Comparison of ENCODE assay signal across 9 cellular contexts in genomic region chr6:90083891-90084290, GRCh38.
A peak's percentile ranks its signal among the peaks of the same experiment; 100 is the strongest.
DNase-seq lines count a peak whose midpoint lies in the region; ATAC-seq and TF ChIP-seq lines count a peak whose summit lies in the region.
"Had no signal": no experiment of that assay in that cellular context is flagged by ENCODE, and none has a peak within 500 bp of the region (broad histone marks: within the 10 kb centered on the region; RNA-seq: fewer than 3 reads in every experiment).

No MANE protein-coding gene starts in this region.

- peaks cover 0 to 10% of the 10 kb centered on the region in 2 donors for H3K36me3 ChIP-seq in psoas muscle (ENCODE audit: insufficient read depth in 1 of 2, low read depth in 1 of 2)

- H3K27ac Mint-ChIP-seq in activated CD8-positive, alpha-beta memory T cell treated with anti-CD3 and anti-CD28 coated beads, Interleukin-2, amount 10 ng/mL, durations not matched to agents 7 days and 5 days, result peak overlapping the region; percentile 53
- peak overlapping the region; percentile 11 for H3K27ac Mint-ChIP-seq in activated T-cell treated with anti-CD3 and anti-CD28 coated beads, Interleukin-2, amount 50 U/mL, for 72 hours

- peaks cover 14% of the 10 kb centered on the region for H3K4me1 ChIP-seq in psoas muscle

- no peaks in the 10 kb centered on the region for H3K9me3 ChIP-seq in psoas muscle

- H3K4me3 ChIP-seq in psoas muscle, result no peak overlapping the region

- intact Hi-C loops in psoas muscle (cut with DNase I), result no loop called here

- H3K9me3 Mint-ChIP-seq in activated CD8-positive, alpha-beta memory T cell treated with anti-CD3 and anti-CD28 coated beads, Interleukin-2, amount 10 ng/mL, durations not matched to agents 7 days and 5 days (ENCODE audit: low read depth), result no peaks in the 10 kb centered on the region
- no peaks in the 10 kb centered on the region for H3K9me3 Mint-ChIP-seq in activated T-cell treated with anti-CD3 and anti-CD28 coated beads, Interleukin-2, amount 50 U/mL, for 72 hours

- DNase-seq in activated CD8-positive, alpha-beta memory T cell treated with anti-CD3 and anti-CD28 coated beads, Interleukin-2, amount 10 ng/mL, durations not matched to agents 7 days and 5 days, result peak; percentile 77
- DNase-seq in activated CD8-positive, alpha-beta memory T cell treated with anti-CD3 and anti-CD28 coated beads, Interleukin-2, amount 50 U/mL, for 4 hours, result no peak
- DNase-seq in activated T-cell treated with anti-CD3 and anti-CD28 coated beads, Interleukin-2, amount 50 U/mL, for 72 hours, result peak; percentile 46 to 53
- peak; percentile 53 for DNase-seq in stimulated activated naive CD8-positive, alpha-beta T cell treated with anti-CD3 and anti-CD28 coated beads, Interleukin-15, Interleukin-2, amounts not matched to agents 100 U/mL and 50 U/mL, for 24 hours
- DNase-seq in inferior parietal cortex (ENCODE audit: extremely low spot score), result no peak
- DNase-seq in kidney glomerular epithelial cell (lab: John Stamatoyannopoulos, UW), result no peak
- no peak for DNase-seq in psoas muscle
- DNase-seq: HCEC 1CT had no signal

- H3K4me3 Mint-ChIP-seq in activated CD8-positive, alpha-beta memory T cell treated with anti-CD3 and anti-CD28 coated beads, Interleukin-2, amount 10 ng/mL, durations not matched to agents 7 days and 5 days, result peak overlapping the region; percentile 41
- peak overlapping the region; percentile 36 to 55 for H3K4me3 Mint-ChIP-seq in activated T-cell treated with anti-CD3 and anti-CD28 coated beads, Interleukin-2, amount 50 U/mL, for 72 hours

- peak; percentile 28 for ATAC-seq in activated CD8-positive, alpha-beta memory T cell treated with anti-CD3 and anti-CD28 coated beads, Interleukin-2, amount 10 ng/mL, durations not matched to agents 7 days and 5 days
- ATAC-seq in HG03571 (IDR thresholded peaks at IDR 0.05; ENCODE audit: unreplicated experiment) (peak; percentile 55), psoas muscle (no peak)
- ATAC-seq in activated T-cell treated with anti-CD3 and anti-CD28 coated beads, Interleukin-2, amount 50 U/mL, for 72 hours (replicated peaks in 1 of 2), result peak; percentile 20 to 25
- ATAC-seq in stimulated activated naive CD8-positive, alpha-beta T cell treated with anti-CD3 and anti-CD28 coated beads, Interleukin-15, Interleukin-2, amounts not matched to agents 100 U/mL and 50 U/mL, for 24 hours, result peak; percentile 14

- no peaks in the 10 kb centered on the region for H3K27me3 ChIP-seq in psoas muscle (ENCODE audit: insufficient read depth in 3 of 3, low read length in 2 of 3)

- H3K4me1 Mint-ChIP-seq in activated CD8-positive, alpha-beta memory T cell treated with anti-CD3 and anti-CD28 coated beads, Interleukin-2, amount 10 ng/mL, durations not matched to agents 7 days and 5 days, result peaks cover 69% of the 10 kb centered on the region
- peaks cover 92% of the 10 kb centered on the region for H3K4me1 Mint-ChIP-seq in activated T-cell treated with anti-CD3 and anti-CD28 coated beads, Interleukin-2, amount 50 U/mL, for 72 hours (ENCODE audit: low read depth)

- no peak overlapping the region for H3K27ac ChIP-seq in psoas muscle

- H3K36me3 Mint-ChIP-seq in activated CD8-positive, alpha-beta memory T cell treated with anti-CD3 and anti-CD28 coated beads, Interleukin-2, amount 10 ng/mL, durations not matched to agents 7 days and 5 days, result peaks cover 27% of the 10 kb centered on the region
- H3K36me3 Mint-ChIP-seq in activated T-cell treated with anti-CD3 and anti-CD28 coated beads, Interleukin-2, amount 50 U/mL, for 72 hours (ENCODE audit: insufficient read depth in 2 of 2), result peaks cover 3 to 29% of the 10 kb centered on the region in 2 donors

- 85 to 96% (median 92%) methylated on average over 4 of the region's 4 CpGs for WGBS in psoas muscle, 3 donors

- TF ChIP-seq CTCF in psoas muscle (IDR thresholded peaks at IDR 0.05), result no peak

- peaks cover 51% of the 10 kb centered on the region for H3K27me3 Mint-ChIP-seq in activated CD8-positive, alpha-beta memory T cell treated with anti-CD3 and anti-CD28 coated beads, Interleukin-2, amount 10 ng/mL, durations not matched to agents 7 days and 5 days
- no peaks in the 10 kb centered on the region for H3K27me3 Mint-ChIP-seq in activated T-cell treated with anti-CD3 and anti-CD28 coated beads, Interleukin-2, amount 50 U/mL, for 72 hours (ENCODE audit: low read depth)

- CTCF ChIA-PET in activated CD8-positive, alpha-beta memory T cell treated with anti-CD3 and anti-CD28 coated beads, Interleukin-2, amount 10 ng/mL, durations not matched to agents 7 days and 5 days (lab: Charles Lee), result interaction anchor here (0.9 to 2.7 kb wide), 6 partner anchors 10 to 395 kb away, joined by 3 to 16 read pairs (median 4); no protein-coding TSS in a partner anchor

Comparison
In these comparisons a context has a peak if more than half of its experiments do, and no peak if none do; other contexts are left out.
1. DNase-seq: peak in activated CD8-positive, alpha-beta memory T cell treated with anti-CD3 and anti-CD28 coated beads, Interleukin-2, amount 10 ng/mL, durations not matched to agents 7 days and 5 days (single experiment), activated T-cell treated with anti-CD3 and anti-CD28 coated beads, Interleukin-2, amount 50 U/mL, for 72 hours (2 of 2) and stimulated activated naive CD8-positive, alpha-beta T cell treated with anti-CD3 and anti-CD28 coated beads, Interleukin-15, Interleukin-2, amounts not matched to agents 100 U/mL and 50 U/mL, for 24 hours (single experiment); none in activated CD8-positive, alpha-beta memory T cell treated with anti-CD3 and anti-CD28 coated beads, Interleukin-2, amount 50 U/mL, for 4 hours (single experiment), inferior parietal cortex (single experiment), kidney glomerular epithelial cell (single experiment) and psoas muscle (0 of 2).
2. ATAC-seq: peak in activated CD8-positive, alpha-beta memory T cell treated with anti-CD3 and anti-CD28 coated beads, Interleukin-2, amount 10 ng/mL, durations not matched to agents 7 days and 5 days (single experiment), HG03571 (single experiment), activated T-cell treated with anti-CD3 and anti-CD28 coated beads, Interleukin-2, amount 50 U/mL, for 72 hours (2 of 2) and stimulated activated naive CD8-positive, alpha-beta T cell treated with anti-CD3 and anti-CD28 coated beads, Interleukin-15, Interleukin-2, amounts not matched to agents 100 U/mL and 50 U/mL, for 24 hours (single experiment); none in psoas muscle (0 of 4).